ENCODE assay signal across 15 cellular contexts in the genomic region with DNA sequence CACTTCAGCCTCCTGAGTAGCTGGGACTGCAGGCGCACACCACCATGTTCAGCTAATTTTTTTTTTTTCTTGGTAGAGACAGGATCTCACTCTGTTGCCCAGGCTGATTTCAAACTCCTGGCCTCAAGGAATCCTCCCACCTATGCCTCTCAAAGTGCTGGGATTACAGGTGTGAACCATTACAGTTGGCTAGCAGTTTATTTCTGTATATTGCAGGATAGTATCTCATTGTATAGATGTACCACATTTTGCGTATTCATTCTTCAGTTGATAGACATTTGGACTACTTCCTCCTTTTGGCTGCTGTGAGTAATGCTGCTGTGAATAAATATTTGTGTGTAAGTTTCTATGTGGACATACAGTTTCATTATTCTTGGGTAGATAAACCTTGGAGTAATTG. TPM values are rescaled to one million over a fixed set of nuclear protein-coding genes. Genes with fewer than 3 reads are reported as not detected.
DNase-seq lines count a peak whose midpoint lies in the region; ATAC-seq and TF ChIP-seq lines count a peak whose summit lies in the region.
"Had no signal": no experiment of that assay in that cellular context is flagged by ENCODE, and none has a peak within 500 bp of the region (broad histone marks: within the 10 kb centered on the region; RNA-seq: fewer than 3 reads in every experiment).

No MANE protein-coding gene starts in this region.

- peaks cover 73% of the 10 kb centered on the region for H3K79me2 ChIP-seq in PC-9 (ENCODE audit: low read depth)

- H3K4me2 ChIP-seq in PC-9, result no peak overlapping the region

- no TSS peak for BruUV-seq in PC-9 (replicated peaks; lab: Mats Ljungman, UMichigan)

- peaks cover 13% of the 10 kb centered on the region; the same call in 1 of the 2 replicates for H3F3A ChIP-seq in PC-9 (ENCODE audit: insufficient read depth, low read depth)

- no peak overlapping the region for H2AFZ ChIP-seq in PC-9

- no peak overlapping the region for H3K4me3 Mint-ChIP-seq in activated naive CD8-positive, alpha-beta T cell
- H3K4me3 Mint-ChIP-seq in activated naive CD8-positive, alpha-beta T cell treated with anti-CD3 and anti-CD28 coated beads for 36 hours, result no peak overlapping the region
- H3K4me3 Mint-ChIP-seq: activated T-helper 1 cell treated with anti-CD3 and anti-CD28 coated beads, Interleukin-12 subunit alpha, Interleukin-12 subunit beta, Interleukin-2, Interleukin-4 antibody, amounts not matched to agents 30 ng/mL and 10 ng/mL and 1 ng/mL, durations not matched to agents 14 hours and 24 hours and 36 hours; immature natural killer cell had no signal

- in situ Hi-C loops in transverse colon (cut with MboI; ENCODE audit: low pct_ligation_motif_present in 1 of 4, low pct_unique_long_range_greater_than_20kb in 1 of 4, low sequenced_read_pairs in 3 of 4), result no loop called here

- H3K27ac ChIP-seq in PC-9, result peak overlapping the region; percentile 18; the same call in 1 of the 2 replicates
- H3K27ac ChIP-seq in transverse colon, result peak overlapping the region in 3 of 4 donors; percentile 54 to 70 (median 61)
- H3K27ac ChIP-seq in testis, result no peak overlapping the region
- H3K27ac ChIP-seq in gastroesophageal sphincter, result no peak overlapping the region

- intact Hi-C loops in PC-9 (cut with micrococcal nuclease; ENCODE audit: unreplicated experiment), result no loop called here
- intact Hi-C loops in transverse colon (cut with DNase I; ENCODE audit: low total_unique reads), result no loop called here
- intact Hi-C loops in testis (cut with DNase I; ENCODE audit: low total_unique reads), result no loop called here

- POLR2A ChIA-PET in PC-9 (lab: Charles Lee; ENCODE audit: unreplicated experiment), result interaction anchor here (0.7 kb wide), 1 partner anchor 86 kb away, joined by 3 read pairs; no protein-coding TSS in a partner anchor

- no peak for TF ChIP-seq EP300 in transverse colon (IDR thresholded peaks at IDR 0.05; ENCODE audit: low read depth)
- no peak for TF ChIP-seq EP300 in gastroesophageal sphincter (IDR thresholded peaks at IDR 0.05)

- no peaks in the 10 kb centered on the region for H3K27me3 Mint-ChIP-seq in activated naive CD8-positive, alpha-beta T cell
- no peaks in the 10 kb centered on the region for H3K27me3 Mint-ChIP-seq in activated naive CD8-positive, alpha-beta T cell treated with anti-CD3 and anti-CD28 coated beads for 36 hours

- DNase-seq in activated naive CD8-positive, alpha-beta T cell treated with anti-CD3 and anti-CD28 coated beads for 36 hours, result no peak
- DNase-seq in PC-9 (no peak), epithelial cell of esophagus (ENCODE audit: low read depth) (peak; percentile 32), transverse colon (no peak), testis (no peak)
- DNase-seq: activated CD4-positive, alpha-beta T cell treated with anti-CD3 and anti-CD28 coated beads for 4 hours; aorta; immature natural killer cell; midbrain; NCI-H1092 treated with DMSO at 0.1 percent for 48 hours; spleen had no signal

- H3K27me3 ChIP-seq in PC-9 (ENCODE audit: insufficient read depth, low read depth) (no peaks in the 10 kb centered on the region), transverse colon (no peaks in the 10 kb centered on the region), testis (no peaks in the 10 kb centered on the region), gastroesophageal sphincter (no peaks in the 10 kb centered on the region)
- H3K27me3 ChIP-seq: spleen had no signal

- ATAC-seq in HG02970 (IDR thresholded peaks at IDR 0.05; ENCODE audit: low FRiP score, unreplicated experiment) (no peak), gastroesophageal sphincter (no peak)

- no peaks in the 10 kb centered on the region for H3K9me3 ChIP-seq in PC-9 (ENCODE audit: insufficient read depth, low read depth)
- H3K9me3 ChIP-seq in transverse colon, result peaks cover 0 to 6% of the 10 kb centered on the region in 2 donors
- no peaks in the 10 kb centered on the region for H3K9me3 ChIP-seq in testis
- H3K9me3 ChIP-seq in gastroesophageal sphincter, result no peaks in the 10 kb centered on the region

- WGBS in transverse colon (ENCODE audit: low coverage in 1 of 2), 2 donors, result 69 to 100% methylated on average over 1 to 2 of the region's 2 CpGs
- 90 to 96% methylated on average over 2 of the region's 2 CpGs for WGBS in testis, 2 donors
- WGBS in gastroesophageal sphincter (ENCODE audit: low coverage in 1 of 2), 2 donors, result 84 to 89% methylated on average over 2 of the region's 2 CpGs

- no peak overlapping the region for H3K4me3 ChIP-seq in PC-9
- H3K4me3 ChIP-seq in epithelial cell of esophagus (ENCODE audit: low read length), result no peak overlapping the region
- no peak overlapping the region for H3K4me3 ChIP-seq in transverse colon
- H3K4me3 ChIP-seq in testis, result no peak overlapping the region
- H3K4me3 ChIP-seq in gastroesophageal sphincter, result no peak overlapping the region
- H3K4me3 ChIP-seq: spleen had no signal

- H3K4me1 ChIP-seq in PC-9 (replicated peaks; ENCODE audit: insufficient read depth), result no peaks in the 10 kb centered on the region
- H3K4me1 ChIP-seq in transverse colon, result peaks cover 2 to 49% (median 30%) of the 10 kb centered on the region in 4 donors
- H3K4me1 ChIP-seq in testis, result no peaks in the 10 kb centered on the region
- peaks cover 0 to 44% (median 6%) of the 10 kb centered on the region in 3 donors for H3K4me1 ChIP-seq in gastroesophageal sphincter

- no peak for TF ChIP-seq CTCF in PC-9 (conservative IDR thresholded peaks at IDR 0.05)
- TF ChIP-seq CTCF in epithelial cell of esophagus (IDR thresholded peaks at IDR 0.05; ENCODE audit: insufficient read depth, low read depth, low read length, missing control alignments), result no peak
- TF ChIP-seq CTCF in transverse colon (IDR thresholded peaks at IDR 0.05), result no peak
- TF ChIP-seq CTCF in testis (IDR thresholded peaks at IDR 0.05), result no peak
- no peak for TF ChIP-seq CTCF in gastroesophageal sphincter (IDR thresholded peaks at IDR 0.05)

- H4K20me1 ChIP-seq in PC-9 (ENCODE audit: insufficient read depth), result peaks cover 60% of the 10 kb centered on the region

- peaks cover 46% of the 10 kb centered on the region for H3K4me1 Mint-ChIP-seq in activated naive CD8-positive, alpha-beta T cell (ENCODE audit: low read depth)
- peaks cover 34% of the 10 kb centered on the region for H3K4me1 Mint-ChIP-seq in activated naive CD8-positive, alpha-beta T cell treated with anti-CD3 and anti-CD28 coated beads for 36 hours

- H3K27ac Mint-ChIP-seq in activated naive CD8-positive, alpha-beta T cell, result peak overlapping the region; percentile 46
- no peak overlapping the region for H3K27ac Mint-ChIP-seq in activated naive CD8-positive, alpha-beta T cell treated with anti-CD3 and anti-CD28 coated beads for 36 hours

- no peaks in the 10 kb centered on the region for H3K9me2 ChIP-seq in PC-9 (ENCODE audit: insufficient read depth)

- peaks cover 30% of the 10 kb centered on the region for H3K36me3 ChIP-seq in PC-9 (ENCODE audit: low read depth)
- peaks cover 0 to 5% (median 0%) of the 10 kb centered on the region in 4 donors for H3K36me3 ChIP-seq in transverse colon
- no peaks in the 10 kb centered on the region for H3K36me3 ChIP-seq in testis (ENCODE audit: low read depth, missing control alignments)
- peaks cover 0 to 34% of the 10 kb centered on the region in 2 donors for H3K36me3 ChIP-seq in gastroesophageal sphincter

- CTCF ChIA-PET in PC-9 (lab: Charles Lee), result no interaction called here

- TF ChIP-seq POLR2A in transverse colon (IDR thresholded peaks at IDR 0.05), result no peak
- no peak for TF ChIP-seq POLR2A in testis (IDR thresholded peaks at IDR 0.05)
- no peak for TF ChIP-seq POLR2A in gastroesophageal sphincter (IDR thresholded peaks at IDR 0.05)

- H3K36me3 Mint-ChIP-seq in activated naive CD8-positive, alpha-beta T cell, result peaks cover 20% of the 10 kb centered on the region
- H3K36me3 Mint-ChIP-seq in activated naive CD8-positive, alpha-beta T cell treated with anti-CD3 and anti-CD28 coated beads for 36 hours, result peaks cover 54% of the 10 kb centered on the region

- peaks cover 7% of the 10 kb centered on the region for H3K9me3 Mint-ChIP-seq in activated naive CD8-positive, alpha-beta T cell (ENCODE audit: low read depth)
- H3K9me3 Mint-ChIP-seq in activated naive CD8-positive, alpha-beta T cell treated with anti-CD3 and anti-CD28 coated beads for 36 hours, result peaks cover 14% of the 10 kb centered on the region
- H3K9me3 Mint-ChIP-seq: activated T-helper 1 cell treated with anti-CD3 and anti-CD28 coated beads, Interleukin-12 subunit alpha, Interleukin-12 subunit beta, Interleukin-2, Interleukin-4 antibody, amounts not matched to agents 30 ng/mL and 10 ng/mL and 1 ng/mL, durations not matched to agents 14 hours and 24 hours and 36 hours; immature natural killer cell had no signal

RNA-seq across cellular contexts. Expression of a gene that starts 32.9 kb away (rescaled TPM):
- total RNA-seq in activated naive CD8-positive, alpha-beta T cell treated with anti-CD3 and anti-CD28 coated beads for 36 hours, result 100 to 1,000 TPM in 1 of 2 experiments, 10 to 100 TPM in 1; 97.5 to 100 TPM
- total RNA-seq in PC-9 (2021) (102 and 123 TPM in 2 replicates), transverse colon (100 to 1,000 TPM in 1 of 4 donors, 10 to 100 TPM in 3; 39.6 to 293 (median 92.8) TPM), testis (100 to 1,000 TPM; 125 to 161 TPM), gastroesophageal sphincter (10 to 100 TPM; 43.5 to 79.8 (median 58.4) TPM)
- 101 TPM for polyA plus RNA-seq in testis (ENCODE audit: insufficient read depth, low read depth, low replicate concordance)

Comparison
In these comparisons a context has a peak if more than half of its experiments do, and no peak if none do; other contexts are left out.
1. H3K27ac ChIP-seq: peak in PC-9 (single experiment) and transverse colon (3 of 4); none in testis (0 of 2) and gastroesophageal sphincter (0 of 4).